ENCODE assay signal across 9 cellular contexts in genomic region chr12:17999174-17999801, GRCh38.
"Had no signal": no experiment of that assay in that cellular context is flagged by ENCODE, and none has a peak within 500 bp of the region (broad histone marks: within the 10 kb centered on the region; RNA-seq: fewer than 3 reads in every experiment).

No MANE protein-coding gene starts in this region.

- H3K36me3 ChIP-seq: HAP-1 had no signal

- H3K4me1 ChIP-seq: HAP-1 had no signal

- H3K27ac ChIP-seq: GM23248, HL-60, KMS-11 had no signal

- H3K4me2 ChIP-seq: KMS-11 had no signal

- DNase-seq: GM23248, GOT3, H7, Karpas-422, KBM-7 had no signal

- H3K9ac ChIP-seq: GM23248, KMS-11 had no signal

- ATAC-seq: HCT116 had no signal

- H2AFZ ChIP-seq: GM23248 had no signal

- H3K4me3 ChIP-seq: GM23248, HAP-1 had no signal
